In the genomic region with DNA sequence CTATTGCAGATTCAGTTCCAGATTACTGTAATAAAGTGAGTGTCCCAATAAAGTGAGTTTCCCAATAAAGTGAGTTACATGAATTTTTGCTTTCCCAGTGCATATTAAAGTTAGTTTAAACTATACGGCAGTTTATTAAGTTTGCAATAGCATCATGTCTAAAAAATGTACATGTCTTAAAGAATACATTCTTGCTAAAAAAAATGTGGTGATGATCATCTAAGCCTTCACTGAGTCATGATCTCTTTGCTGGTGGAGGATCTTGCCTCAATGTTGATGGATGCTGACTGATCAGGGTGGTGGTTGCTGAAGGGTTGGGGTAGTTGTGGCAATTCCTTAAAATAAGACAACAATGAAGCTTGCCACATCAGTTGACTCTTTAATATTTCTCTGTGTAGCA, we compare ENCODE assay signal across 27 cellular contexts.
DNase-seq lines count a peak whose midpoint lies in the region; ATAC-seq and TF ChIP-seq lines count a peak whose summit lies in the region.
"Had no signal": no experiment of that assay in that cellular context is flagged by ENCODE, and none has a peak within 500 bp of the region (broad histone marks: within the 10 kb centered on the region; RNA-seq: fewer than 3 reads in every experiment).

No MANE protein-coding gene starts in this region.

- H3K9ac ChIP-seq in skeletal muscle satellite cell (ENCODE audit: low read depth, low read length) = no peak overlapping the region

- H3K9me3 ChIP-seq in skeletal muscle satellite cell (replicated peaks; ENCODE audit: low read length) (no peaks in the 10 kb centered on the region), right atrium auricular region (no peaks in the 10 kb centered on the region)
- H3K9me3 ChIP-seq: Caco-2, HAP-1, SJSA1 had no signal

- H3K27me3 ChIP-seq in skeletal muscle satellite cell (ENCODE audit: control insufficient read depth, insufficient read depth, low read length) = no peaks in the 10 kb centered on the region
- no peaks in the 10 kb centered on the region for H3K27me3 ChIP-seq in right atrium auricular region
- H3K27me3 ChIP-seq: SJSA1 had no signal

- TF ChIP-seq CTCF in fibroblast of mammary gland (conservative IDR thresholded peaks at IDR 0.05; ENCODE audit: control insufficient read depth, insufficient read depth, low read depth, low read length) (no peak), right atrium auricular region (IDR thresholded peaks at IDR 0.05) (no peak)

- no peak for ATAC-seq in HG02970 (IDR thresholded peaks at IDR 0.05; ENCODE audit: low FRiP score, unreplicated experiment)
- ATAC-seq: A549; CD8-positive, alpha-beta T cell; Right ventricle myocardium inferior; T-cell had no signal

- no peaks in the 10 kb centered on the region for H3K36me3 ChIP-seq in skeletal muscle satellite cell (ENCODE audit: insufficient read depth, low read length)
- H3K36me3 ChIP-seq in right atrium auricular region = no peaks in the 10 kb centered on the region
- H3K36me3 ChIP-seq: HAP-1, SJSA1 had no signal

- H3K4me1 ChIP-seq in skeletal muscle satellite cell (ENCODE audit: control insufficient read depth, insufficient read depth, low read length) (peaks cover 5% of the 10 kb centered on the region), right atrium auricular region (no peaks in the 10 kb centered on the region)
- H3K4me1 ChIP-seq: A549, Caco-2, HAP-1 had no signal

- H3K4me3 ChIP-seq in fibroblast of mammary gland (ENCODE audit: control insufficient read depth, low read depth, low read length) (no peak overlapping the region), skeletal muscle satellite cell (ENCODE audit: low read length) (no peak overlapping the region), right atrium auricular region (no peak overlapping the region)
- H3K4me3 ChIP-seq: A549, HAP-1, PC-9, SJSA1 had no signal

- H3K27ac ChIP-seq in right atrium auricular region = no peak overlapping the region
- H3K27ac ChIP-seq: A549, C4-2B, PC-9, SJSA1 had no signal

- DNase-seq in EL (peak; percentile 82), LHCN-M2 (ENCODE audit: low read depth) (peak; percentile 28), fibroblast of mammary gland (ENCODE audit: low read depth) (peak; percentile 7), SIG-M5 treated with dmso at 0.1 percent for 504 hours (lab: John Stamatoyannopoulos, UW; ENCODE audit: unreplicated experiment) (no peak), right atrium auricular region (ENCODE audit: low spot score) (no peak)
- DNase-seq: Caco-2; CD8-positive, alpha-beta T cell; DMS 273 treated with DMSO at 0.1 percent for 48 hours; DMS79; GOT3; Karpas-422; MV-4-11; NCI-H1105; NCI-H1436 treated with DMSO at 0.1 percent for 48 hours; NCI-H187 treated with DMSO at 0.1 percent for 48 hours; NCI-H2107; NCI-H446; NCI-H524 treated with DMSO at 0.1 percent for 48 hours; PC-9; T-cell had no signal

- H3K4me2 ChIP-seq in skeletal muscle satellite cell (ENCODE audit: low read length) = peak overlapping the region; percentile 27
- H3K4me2 ChIP-seq: A549, PC-9 had no signal

Comparison
In these comparisons a context has a peak if more than half of its experiments do, and no peak if none do; other contexts are left out.
1. DNase-seq: peak in EL (single experiment), LHCN-M2 (single experiment) and fibroblast of mammary gland (single experiment); none in SIG-M5 treated with dmso at 0.1 percent for 504 hours (single experiment) and right atrium auricular region (single experiment).